ENCODE assay signal across 16 cellular contexts in genomic region chr7:51308738-51309102, GRCh38. TPM values are rescaled to one million over a fixed set of nuclear protein-coding genes. Genes with fewer than 3 reads are reported as not detected.
"Had no signal": no experiment of that assay in that cellular context is flagged by ENCODE, and none has a peak within 500 bp of the region (broad histone marks: within the 10 kb centered on the region; RNA-seq: fewer than 3 reads in every experiment).

No MANE protein-coding gene starts in this region.

- H3K4me1 Mint-ChIP-seq: immature natural killer cell; naive thymus-derived CD8-positive, alpha-beta T cell had no signal

- H3K27ac ChIP-seq: right atrium auricular region, SJSA1, skin epidermis, testis, upper lobe of right lung had no signal

- H3K36me3 Mint-ChIP-seq: immature natural killer cell; naive thymus-derived CD8-positive, alpha-beta T cell had no signal

- H3K9me3 Mint-ChIP-seq: naive thymus-derived CD8-positive, alpha-beta T cell; stimulated activated naive CD8-positive, alpha-beta T cell treated with anti-CD3 and anti-CD28 coated beads, Interleukin-15, Interleukin-2, amounts not matched to agents 100 ng/mL and 50 ng/mL, for 24 hours; T-helper 2 cell treated with Interferon-gamma antibody and Interleukin-4, amounts not matched to agents 5 μg/mL and 100 μg/mL, for 36 hours had no signal

- H3K36me3 ChIP-seq: esophagus squamous epithelium, right atrium auricular region, SJSA1, upper lobe of right lung had no signal

- H3K4me3 ChIP-seq: esophagus squamous epithelium, right atrium auricular region, SJSA1, skin epidermis, testis, upper lobe of right lung had no signal

- H3K27ac Mint-ChIP-seq: immature natural killer cell; naive thymus-derived CD8-positive, alpha-beta T cell; stimulated activated naive CD8-positive, alpha-beta T cell treated with anti-CD3 and anti-CD28 coated beads, Interleukin-15, Interleukin-2, amounts not matched to agents 100 ng/mL and 50 ng/mL, for 24 hours; T-helper 2 cell treated with Interferon-gamma antibody and Interleukin-4, amounts not matched to agents 5 μg/mL and 100 μg/mL, for 36 hours had no signal

- H3K4me3 Mint-ChIP-seq: immature natural killer cell; naive thymus-derived CD8-positive, alpha-beta T cell; stimulated activated naive CD8-positive, alpha-beta T cell treated with anti-CD3 and anti-CD28 coated beads, Interleukin-15, Interleukin-2, amounts not matched to agents 100 ng/mL and 50 ng/mL, for 24 hours; T-helper 2 cell treated with Interferon-gamma antibody and Interleukin-4, amounts not matched to agents 5 μg/mL and 100 μg/mL, for 36 hours had no signal

- DNase-seq: activated CD4-positive, alpha-beta T cell treated with anti-CD3 and anti-CD28 coated beads, Interleukin-2, amount 50 U/mL, for 1 hour; activated CD8-positive, alpha-beta memory T cell treated with anti-CD3 and anti-CD28 coated beads for 24 hours; activated naive CD4-positive, alpha-beta T cell; aorta; esophagus squamous epithelium; immature natural killer cell; naive thymus-derived CD8-positive, alpha-beta T cell; testis; upper lobe of right lung had no signal

- H3K27me3 ChIP-seq: esophagus squamous epithelium, right atrium auricular region, SJSA1, testis, upper lobe of right lung had no signal

- H3K9me3 ChIP-seq: esophagus squamous epithelium, right atrium auricular region, SJSA1, testis, upper lobe of right lung had no signal

- ATAC-seq: naive thymus-derived CD8-positive, alpha-beta T cell had no signal

- H3K4me1 ChIP-seq: SJSA1, testis had no signal

RNA-seq across cellular contexts. Expression of gene COBL, which starts 7.9 kb away (rescaled TPM):
- total RNA-seq: fibroblast of villous mesenchyme; lung microvascular endothelial cell; naive thymus-derived CD8-positive, alpha-beta T cell; SJSA1 had no signal
- polyA plus RNA-seq: immature natural killer cell; naive thymus-derived CD8-positive, alpha-beta T cell had no signal
